In the genomic region with DNA sequence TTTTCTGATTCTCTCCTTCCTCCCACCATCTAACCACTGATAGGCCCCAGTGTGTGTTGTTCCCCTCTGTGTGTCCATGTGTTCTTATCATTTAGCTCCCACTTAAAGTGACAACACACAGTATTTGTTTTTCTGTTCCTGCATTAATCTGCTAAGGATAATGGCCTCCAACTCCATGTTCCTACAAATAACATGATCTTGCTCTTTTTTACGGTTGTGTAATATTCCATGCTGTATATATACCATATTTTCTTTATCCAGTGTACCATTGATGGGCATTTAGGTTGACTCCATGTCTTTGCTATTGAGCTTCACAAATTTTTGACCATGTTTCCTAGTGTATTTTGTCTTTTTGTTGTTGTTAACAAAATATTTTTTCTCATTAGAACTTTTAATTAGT, we compare ENCODE assay signal across 18 cellular contexts. TPM values are rescaled to one million over a fixed set of nuclear protein-coding genes. Genes with fewer than 3 reads are reported as not detected.
DNase-seq lines count a peak whose midpoint lies in the region; TF ChIP-seq lines count a peak whose summit lies in the region.
"Had no signal": no experiment of that assay in that cellular context is flagged by ENCODE, and none has a peak within 500 bp of the region (broad histone marks: within the 10 kb centered on the region; RNA-seq: fewer than 3 reads in every experiment).

No MANE protein-coding gene starts in this region.

- no peaks in the 10 kb centered on the region for H3K9me3 ChIP-seq in HEK293 (ENCODE audit: control insufficient read depth, insufficient read depth, low read depth, low read length)
- H3K9me3 ChIP-seq in H9 (ENCODE audit: control insufficient read depth, low read depth, low read length): no peaks in the 10 kb centered on the region
- H3K9me3 ChIP-seq: BE2C, BLaER1, Caco-2 had no signal

- H3K27me3 Mint-ChIP-seq in H9 (ENCODE audit: low read depth): no peaks in the 10 kb centered on the region
- H3K27me3 Mint-ChIP-seq: CD4-positive, alpha-beta T cell had no signal

- CTCF ChIA-PET in HEK293 (lab: Yijun Ruan, JAX): no interaction called here

- no peak overlapping the region for H3K4me2 ChIP-seq in H9 (ENCODE audit: insufficient read depth, insufficient read length, low read length)
- H3K4me2 ChIP-seq: BLaER1 had no signal

- H4K8ac ChIP-seq in H9 (replicated peaks; ENCODE audit: insufficient read length, low read depth, low read length): no peak overlapping the region

- no peaks in the 10 kb centered on the region for H3K79me2 ChIP-seq in H9 (ENCODE audit: insufficient read depth, low read length)

- no peak overlapping the region for H4K5ac ChIP-seq in H9 (ENCODE audit: insufficient read length, low read depth, low read length)

- H2BK12ac ChIP-seq in H9 (ENCODE audit: insufficient read length, low read depth, low read length): no peak overlapping the region

- H3K9me3 Mint-ChIP-seq in H9: peaks cover 0 to 7% of the 10 kb centered on the region in 2 experiments; a peak in 1 of 5 replicates
- H3K9me3 Mint-ChIP-seq: CD4-positive, alpha-beta T cell; CD8-positive, alpha-beta T cell had no signal

- H3K27me3 ChIP-seq in H9 (ENCODE audit: insufficient read depth, low read length): no peaks in the 10 kb centered on the region
- H3K27me3 ChIP-seq: BLaER1 had no signal

- H2BK20ac ChIP-seq in H9 (ENCODE audit: low read depth, low read length, poor library complexity, severe bottlenecking): no peak overlapping the region

- no peak overlapping the region for H3K4me3 Mint-ChIP-seq in H9
- H3K4me3 Mint-ChIP-seq: CD4-positive, alpha-beta T cell; CD8-positive, alpha-beta T cell had no signal

- H3K36me3 ChIP-seq in HEK293 (ENCODE audit: control insufficient read depth in 2 of 2, insufficient read depth in 1 of 2, low read length in 2 of 2): no peaks in the 10 kb centered on the region
- H3K36me3 ChIP-seq: BE2C, BLaER1 had no signal

- H3K9ac ChIP-seq in H9 (ENCODE audit: extremely low read depth, insufficient read length, low read length): no peak overlapping the region
- H3K9ac ChIP-seq: BLaER1 had no signal

- H3K4me1 ChIP-seq in HEK293 (ENCODE audit: control insufficient read depth, insufficient read depth, low read length) (no peaks in the 10 kb centered on the region), H9 (ENCODE audit: insufficient read depth, low read length) (no peaks in the 10 kb centered on the region)
- H3K4me1 ChIP-seq: BE2C, BLaER1, Caco-2 had no signal

- no peaks in the 10 kb centered on the region; a peak in 1 of 7 replicates for H3K36me3 Mint-ChIP-seq in H9 (ENCODE audit: insufficient read depth in 1 of 3, low read depth in 3 of 3)
- H3K36me3 Mint-ChIP-seq: CD8-positive, alpha-beta T cell had no signal

- H3K27ac ChIP-seq in HEK293 (ENCODE audit: extremely low read depth, low read depth, low read length): no peak overlapping the region
- H3K27ac ChIP-seq in VCaP: peak overlapping the region; percentile 95
- no peak overlapping the region for H3K27ac ChIP-seq in H9 (ENCODE audit: insufficient read length, low read depth, low read length)
- H3K27ac ChIP-seq: BLaER1 had no signal

- H3K4me3 ChIP-seq in HEK293 (ENCODE audit: low read depth, low read length) (no peak overlapping the region), lower leg skin (ENCODE audit: low read depth, poor library complexity, severe bottlenecking) (no peak overlapping the region)
- H3K4me3 ChIP-seq: BLaER1, GM12878 had no signal

- POLR2A ChIA-PET in HEK293 (lab: Yijun Ruan, JAX): no interaction called here

- H3K56ac ChIP-seq in H9 (ENCODE audit: insufficient read length, low read depth, low read length): no peak overlapping the region

- no peaks in the 10 kb centered on the region for H3K79me1 ChIP-seq in H9 (ENCODE audit: insufficient read depth, low read depth, low read length, poor library complexity, severe bottlenecking)

- H2BK15ac ChIP-seq in H9 (ENCODE audit: low read depth, low read length): no peak overlapping the region

- no peak overlapping the region for H3K23ac ChIP-seq in H9 (ENCODE audit: insufficient read length, low read depth, low read length)

- no peak overlapping the region for H3T11ph ChIP-seq in H9 (ENCODE audit: low read length)

- TF ChIP-seq POLR2A in lower leg skin (IDR thresholded peaks at IDR 0.05): no peak

- no peaks in the 10 kb centered on the region for H3K23me2 ChIP-seq in H9 (ENCODE audit: insufficient read length, low read depth, low read length, poor library complexity, severe bottlenecking)

- no peak for TF ChIP-seq CTCF in HEK293 (tag by site-specific recombination; IDR thresholded peaks at IDR 0.05)
- TF ChIP-seq CTCF in VCaP (conservative IDR thresholded peaks at IDR 0.05): no peak
- no peak for TF ChIP-seq CTCF in H9 (conservative IDR thresholded peaks at IDR 0.05)
- TF ChIP-seq CTCF in lower leg skin (IDR thresholded peaks at IDR 0.05): no peak

- H3K4me1 Mint-ChIP-seq in H9: no peaks in the 10 kb centered on the region

- no peak overlapping the region for H2AK5ac ChIP-seq in H9 (ENCODE audit: insufficient read length, low read length)

- H3K27ac Mint-ChIP-seq in H9: no peak overlapping the region
- H3K27ac Mint-ChIP-seq: CD4-positive, alpha-beta T cell; CD8-positive, alpha-beta T cell had no signal

- intact Hi-C loops in lower leg skin (cut with DNase I; ENCODE audit: low total_unique reads): no loop called here

- no peak overlapping the region for H3K4ac ChIP-seq in H9 (ENCODE audit: low read depth, low read length)

- no peak overlapping the region for H2BK120ac ChIP-seq in H9 (ENCODE audit: low read depth, low read length, poor library complexity, severe bottlenecking)

- H4K20me1 ChIP-seq in H9 (ENCODE audit: control insufficient read depth, insufficient read depth, insufficient read length): no peaks in the 10 kb centered on the region
- H4K20me1 ChIP-seq: BLaER1 had no signal

- DNase-seq in H9 (no peak), lower leg skin (ENCODE audit: low spot score in 2 of 2) (no peak), DMS79 treated with DMSO at 0.1 percent for 48 hours (lab: John Stamatoyannopoulos, UW) (no peak)
- DNase-seq: 8988T; ACHN; BE2C; C1 segment of cervical spinal cord; Caco-2; Calu3; CD4-positive, alpha-beta T cell; CD8-positive, alpha-beta T cell; DND-41; EL; GDM1 had no signal

- no peak overlapping the region for H4K91ac ChIP-seq in H9 (ENCODE audit: insufficient read length, low read depth, low read length)

- no peak overlapping the region for H3K14ac ChIP-seq in H9 (ENCODE audit: insufficient read depth, low read length)

- no peak overlapping the region for H3K18ac ChIP-seq in H9 (ENCODE audit: insufficient read length, low read depth, low read length)

- H2AFZ ChIP-seq in H9 (ENCODE audit: low read length): no peak overlapping the region

- no CpG with 5 or more reads among the region's 1 CpG for WGBS in H9 (ENCODE audit: extremely low coverage, insufficient read length, low lambda C conversion rate)
- WGBS in lower leg skin, 2 donors: 94 to 100% methylated on average over 1 of the region's 1 CpG

- H2BK5ac ChIP-seq in H9 (ENCODE audit: insufficient read length, low read length): no peak overlapping the region

TF ChIP-seq in HEK293, 187 proteins besides CTCF, POLR2A, EP300 and RAD21:
- TF ChIP-seq ZNF146 (tag by site-specific recombination; IDR thresholded peaks at IDR 0.05) (peak; percentile 93), ZBTB11 (tag by site-specific recombination; conservative IDR thresholded peaks at IDR 0.05; ENCODE audit: low read depth) (no peak), ZNF707 (tag by site-specific recombination; IDR thresholded peaks at IDR 0.05) (no peak), ZNF239 (tag by site-specific recombination; IDR thresholded peaks at IDR 0.05) (no peak)

RNA-seq across cellular contexts. Expression of gene VEPH1, which starts 30.6 kb away (rescaled TPM):
- total RNA-seq in H9 (2021) (7.7 and 7.9 TPM in 2 replicates), lower leg skin (1 to 10 TPM in 3 of 4 donors, under 1 TPM in 1; 0.59 to 4.7 (median 2.7) TPM)
- total RNA-seq: CD4-positive, alpha-beta T cell; CD8-positive, alpha-beta T cell had no signal

RNA-seq across cellular contexts. Expression of gene PTX3, which starts 36.0 kb away (rescaled TPM):
- total RNA-seq in H9 (2021): 0.11 and 0.22 TPM in 2 replicates
- 10 to 100 TPM in 2 of 4 donors, 1 to 10 TPM in 2; 1.5 to 16.1 (median 9.4) TPM for total RNA-seq in lower leg skin
- total RNA-seq: Caco-2; CD8-positive, alpha-beta T cell; GM12878 had no signal
